In genomic region chr17:48012151-48012520, GRCh38 we compare ENCODE assay signal across 8 cellular contexts. TPM values are rescaled to one million over a fixed set of nuclear protein-coding genes. Genes with fewer than 3 reads are reported as not detected.
DNase-seq lines count a peak whose midpoint lies in the region; ATAC-seq and TF ChIP-seq lines count a peak whose summit lies in the region.

No MANE protein-coding gene starts in this region.

- peak; percentile 94 for DNase-seq in NCI-H1436 (lab: John Stamatoyannopoulos, UW)
- DNase-seq in WERI-Rb-1, result peak; percentile 98
- DNase-seq in central memory CD8-positive, alpha-beta T cell (ENCODE audit: low spot score in 2 of 2), result peak in 1 of 2 donors; percentile 35
- DNase-seq in lower lobe of right lung, result peak; percentile 66
- DNase-seq in stimulated activated effector memory CD8-positive, alpha-beta T cell treated with anti-CD3 and anti-CD28 coated beads, Interleukin-12 subunit alpha, Interleukin-12 subunit beta, amount 100 ng/mL, for 72 hours (ENCODE audit: low spot score in 2 of 2), result peak; percentile 52 to 68

- H3K27ac ChIP-seq in WERI-Rb-1 (peak overlapping the region; percentile 96), lower lobe of right lung (no peak overlapping the region)

- TF ChIP-seq CTCF in GM12875 (IDR thresholded peaks at IDR 0.05; ENCODE audit: borderline replicate concordance, insufficient read depth, low read depth, low read length) (0 out of 2 replicates have a peak, but pooled peaks have one; percentile 2), WERI-Rb-1 (IDR thresholded peaks at IDR 0.05; ENCODE audit: low read depth, low read length) (peak; percentile 11; the same call in 1 of the 2 replicates), lower lobe of right lung (IDR thresholded peaks at IDR 0.05) (no peak)

- ATAC-seq in central memory CD8-positive, alpha-beta T cell (replicated peaks; ENCODE audit: extremely low read depth, poor library complexity, severe bottlenecking), result peak; percentile 78
- ATAC-seq in lower lobe of right lung (peak; percentile 51 to 64), HG03175 (IDR thresholded peaks at IDR 0.05; ENCODE audit: unreplicated experiment) (no peak), HG03439 (IDR thresholded peaks at IDR 0.05; ENCODE audit: unreplicated experiment) (no peak)
- ATAC-seq in stimulated activated effector memory CD8-positive, alpha-beta T cell treated with anti-CD3 and anti-CD28 coated beads, Interleukin-12 subunit alpha, Interleukin-12 subunit beta, amount 100 ng/mL, for 72 hours, result peak; percentile 85

- peaks cover 75% of the 10 kb centered on the region for H3K27me3 Mint-ChIP-seq in central memory CD8-positive, alpha-beta T cell

- peaks cover 6% of the 10 kb centered on the region for H3K4me1 Mint-ChIP-seq in central memory CD8-positive, alpha-beta T cell
- peaks cover 17% of the 10 kb centered on the region for H3K4me1 Mint-ChIP-seq in stimulated activated effector memory CD8-positive, alpha-beta T cell treated with anti-CD3 and anti-CD28 coated beads, Interleukin-12 subunit alpha, Interleukin-12 subunit beta, amount 100 ng/mL, for 72 hours

- H3K27ac Mint-ChIP-seq in central memory CD8-positive, alpha-beta T cell (ENCODE audit: low read depth), result no peak overlapping the region
- no peak overlapping the region for H3K27ac Mint-ChIP-seq in stimulated activated effector memory CD8-positive, alpha-beta T cell treated with anti-CD3 and anti-CD28 coated beads, Interleukin-12 subunit alpha, Interleukin-12 subunit beta, amount 100 ng/mL, for 72 hours

- peaks cover 3% of the 10 kb centered on the region for H3K36me3 Mint-ChIP-seq in central memory CD8-positive, alpha-beta T cell (ENCODE audit: insufficient read depth)
- no peaks in the 10 kb centered on the region for H3K36me3 Mint-ChIP-seq in stimulated activated effector memory CD8-positive, alpha-beta T cell treated with anti-CD3 and anti-CD28 coated beads, Interleukin-12 subunit alpha, Interleukin-12 subunit beta, amount 100 ng/mL, for 72 hours

- H3K4me3 ChIP-seq in GM12875 (ENCODE audit: low read depth, low read length) (peak overlapping the region; percentile 27), WERI-Rb-1 (ENCODE audit: low read depth, low read length) (peak overlapping the region; percentile 70), lower lobe of right lung (peak overlapping the region; percentile 40)

- peak overlapping the region; percentile 62 for H3K4me3 Mint-ChIP-seq in central memory CD8-positive, alpha-beta T cell
- peak overlapping the region; percentile 63 for H3K4me3 Mint-ChIP-seq in stimulated activated effector memory CD8-positive, alpha-beta T cell treated with anti-CD3 and anti-CD28 coated beads, Interleukin-12 subunit alpha, Interleukin-12 subunit beta, amount 100 ng/mL, for 72 hours

- no peaks in the 10 kb centered on the region for H3K9me3 Mint-ChIP-seq in central memory CD8-positive, alpha-beta T cell
- no peaks in the 10 kb centered on the region for H3K9me3 Mint-ChIP-seq in stimulated activated effector memory CD8-positive, alpha-beta T cell treated with anti-CD3 and anti-CD28 coated beads, Interleukin-12 subunit alpha, Interleukin-12 subunit beta, amount 100 ng/mL, for 72 hours

- intact Hi-C loops in lower lobe of right lung (cut with DNase I), result no loop called here

- H3K27me3 ChIP-seq in WERI-Rb-1 (ENCODE audit: insufficient read depth, low read depth, severe bottlenecking), result no peaks in the 10 kb centered on the region
- peaks cover 38% of the 10 kb centered on the region for H3K27me3 ChIP-seq in lower lobe of right lung (ENCODE audit: low read depth)

- H3K4me1 ChIP-seq in lower lobe of right lung, result peaks cover 13% of the 10 kb centered on the region

- H3K9me3 ChIP-seq in WERI-Rb-1 (ENCODE audit: severe bottlenecking) (no peaks in the 10 kb centered on the region), lower lobe of right lung (no peaks in the 10 kb centered on the region)

- H3K36me3 ChIP-seq in WERI-Rb-1, result no peaks in the 10 kb centered on the region
- no peaks in the 10 kb centered on the region for H3K36me3 ChIP-seq in lower lobe of right lung

RNA-seq across cellular contexts. Expression of gene COPZ2, which starts 25.5 kb away (rescaled TPM):
- total RNA-seq in lower lobe of right lung, result 22.9 TPM

RNA-seq across cellular contexts. Expression of gene NFE2L1, which starts 36.0 kb away (rescaled TPM):
- total RNA-seq in lower lobe of right lung, result 162 TPM

RNA-seq across cellular contexts. Expression of gene CDK5RAP3, which starts 41.2 kb away (rescaled TPM):
- total RNA-seq in lower lobe of right lung, result 161 TPM

RNA-seq across cellular contexts. Expression of gene PRR15L, which starts 54.5 kb away (rescaled TPM):
- 48.1 TPM for total RNA-seq in lower lobe of right lung

Comparison
In these comparisons a context has a peak if more than half of its experiments do, and no peak if none do; other contexts are left out.
1. ATAC-seq: peak in central memory CD8-positive, alpha-beta T cell (single experiment), lower lobe of right lung (2 of 2) and stimulated activated effector memory CD8-positive, alpha-beta T cell treated with anti-CD3 and anti-CD28 coated beads, Interleukin-12 subunit alpha, Interleukin-12 subunit beta, amount 100 ng/mL, for 72 hours (single experiment); none in HG03175 (single experiment) and HG03439 (single experiment).
2. Peak in every context shown above with its lines, with median percentiles within 50 percentile points of each other: H3K4me3 ChIP-seq.